Comparison of ENCODE assay signal across 16 cellular contexts in genomic region chr4:175418511-175418910, GRCh38.
"Had no signal": no experiment of that assay in that cellular context is flagged by ENCODE, and none has a peak within 500 bp of the region (broad histone marks: within the 10 kb centered on the region; RNA-seq: fewer than 3 reads in every experiment).

No MANE protein-coding gene starts in this region.

- H3K27ac ChIP-seq: left ventricle myocardium inferior, right atrium auricular region, suprapubic skin had no signal

- H3K9me3 Mint-ChIP-seq: type B pancreatic cell had no signal

- H3K36me3 Mint-ChIP-seq: type B pancreatic cell had no signal

- H3K27ac Mint-ChIP-seq: endodermal cell; natural killer cell treated with Interleukin-12 subunit alpha and Interleukin-12 subunit beta and Interleukin-15 and Interleukin-18, amount 100 ng/mL, for 72 hours; progenitor cell of endocrine pancreas; T-helper 2 cell treated with Interferon-gamma antibody and Interleukin-4, amounts not matched to agents 5 μg/mL and 100 μg/mL, for 36 hours; type B pancreatic cell had no signal

- H3K27me3 ChIP-seq: dorsolateral prefrontal cortex, right atrium auricular region, suprapubic skin had no signal

- H3K27me3 Mint-ChIP-seq: natural killer cell treated with Interleukin-12 subunit alpha and Interleukin-12 subunit beta and Interleukin-15 and Interleukin-18, amount 100 ng/mL, for 72 hours; progenitor cell of endocrine pancreas; type B pancreatic cell had no signal

- H3K36me3 ChIP-seq: left ventricle myocardium inferior, right atrium auricular region, suprapubic skin had no signal

- H3K4me3 Mint-ChIP-seq: endodermal cell; natural killer cell treated with Interleukin-12 subunit alpha and Interleukin-12 subunit beta and Interleukin-15 and Interleukin-18, amount 100 ng/mL, for 72 hours; T-helper 2 cell treated with Interferon-gamma antibody and Interleukin-4, amounts not matched to agents 5 μg/mL and 100 μg/mL, for 36 hours; type B pancreatic cell had no signal

- H3K4me1 ChIP-seq: left ventricle myocardium inferior, right atrium auricular region, suprapubic skin had no signal

- H3K4me3 ChIP-seq: dorsolateral prefrontal cortex, left ventricle myocardium inferior, right atrium auricular region, suprapubic skin had no signal

- DNase-seq: activated naive CD4-positive, alpha-beta T cell; activated T-cell treated with anti-CD3 and anti-CD28 coated beads for 4 hours; anterior cingulate cortex; dorsolateral prefrontal cortex; endodermal cell; erythroblast; left ventricle myocardium inferior; mesenchymal stem cell; small intestine; stimulated activated naive CD8-positive, alpha-beta T cell treated with anti-CD3 and anti-CD28 coated beads, Interleukin-15, Interleukin-2, amounts not matched to agents 100 U/mL and 50 U/mL, for 24 hours had no signal

- ATAC-seq: natural killer cell treated with Interleukin-12 subunit alpha and Interleukin-12 subunit beta and Interleukin-15 and Interleukin-18, amount 100 ng/mL, for 72 hours; stimulated activated naive CD8-positive, alpha-beta T cell treated with anti-CD3 and anti-CD28 coated beads, Interleukin-15, Interleukin-2, amounts not matched to agents 100 U/mL and 50 U/mL, for 24 hours had no signal
